In genomic region chr7:36821617-36822016, GRCh38 we compare ENCODE assay signal across 29 cellular contexts.
"Had no signal": no experiment of that assay in that cellular context is flagged by ENCODE, and none has a peak within 500 bp of the region (broad histone marks: within the 10 kb centered on the region; RNA-seq: fewer than 3 reads in every experiment).

No MANE protein-coding gene starts in this region.

- H3K9me3 Mint-ChIP-seq: activated B cell treated with CpG ODN at 0.5 μM for 24 hours; activated CD4-positive, alpha-beta memory T cell treated with anti-CD3 and anti-CD28 coated beads, Interleukin-2, amount 10 ng/mL, durations not matched to agents 7 days and 5 days; activated T-cell treated with anti-CD3 and anti-CD28 coated beads, Interleukin-2, amount 50 U/mL, for 24 hours; activated T-helper 17 cell treated with anti-CD3 and anti-CD28 coated beads, Interleukin-2, amount 50 U/mL, for 72 hours; brain had no signal

- H3K27ac ChIP-seq: ascending aorta, esophagus muscularis mucosa, gastroesophageal sphincter, heart right ventricle, WERI-Rb-1 had no signal

- H3K4me1 ChIP-seq: ascending aorta, esophagus muscularis mucosa, gastroesophageal sphincter had no signal

- H3K36me3 Mint-ChIP-seq: brain had no signal

- H3K27me3 ChIP-seq: ascending aorta, esophagus muscularis mucosa, gastroesophageal sphincter, heart right ventricle had no signal

- H3K4me3 Mint-ChIP-seq: activated B cell treated with CpG ODN at 0.5 μM for 24 hours; activated CD4-positive, alpha-beta memory T cell treated with anti-CD3 and anti-CD28 coated beads, Interleukin-2, amount 10 ng/mL, durations not matched to agents 7 days and 5 days; activated naive CD8-positive, alpha-beta T cell treated with anti-CD3 and anti-CD28 coated beads, Interleukin-2, amount 10 ng/mL, durations not matched to agents 7 days and 5 days; activated T-cell treated with anti-CD3 and anti-CD28 coated beads, Interleukin-2, amount 50 U/mL, for 24 hours; activated T-helper 17 cell treated with anti-CD3 and anti-CD28 coated beads, Interleukin-2, amount 50 U/mL, for 72 hours; brain; effector memory CD8-positive, alpha-beta T cell; T-helper 17 cell; T-helper 2 cell treated with Interferon-gamma antibody and Interleukin-4, amounts not matched to agents 5 μg/mL and 100 μg/mL, for 36 hours had no signal

- H3K4me1 Mint-ChIP-seq: activated CD4-positive, alpha-beta memory T cell treated with anti-CD3 and anti-CD28 coated beads, Interleukin-2, amount 10 ng/mL, durations not matched to agents 7 days and 5 days; activated T-helper 17 cell treated with anti-CD3 and anti-CD28 coated beads, Interleukin-2, amount 50 U/mL, for 72 hours; brain; T-helper 17 cell had no signal

- H3K36me3 ChIP-seq: ascending aorta, esophagus muscularis mucosa, gastroesophageal sphincter, heart right ventricle, WERI-Rb-1 had no signal

- ATAC-seq: activated CD4-positive, CD25-positive, alpha-beta regulatory T cell treated with anti-CD3 and anti-CD28 coated beads, Interleukin-2, amount 50 U/mL, for 24 hours; activated T-helper 17 cell treated with anti-CD3 and anti-CD28 coated beads, Interleukin-2, amount 50 U/mL, for 72 hours; effector memory CD8-positive, alpha-beta T cell; heart right ventricle; T-helper 17 cell had no signal

- H3K27ac Mint-ChIP-seq: activated B cell treated with CpG ODN at 0.5 μM for 24 hours; activated CD4-positive, alpha-beta memory T cell treated with anti-CD3 and anti-CD28 coated beads, Interleukin-2, amount 10 ng/mL, durations not matched to agents 7 days and 5 days; activated naive CD8-positive, alpha-beta T cell treated with anti-CD3 and anti-CD28 coated beads, Interleukin-2, amount 10 ng/mL, durations not matched to agents 7 days and 5 days; activated T-cell treated with anti-CD3 and anti-CD28 coated beads, Interleukin-2, amount 50 U/mL, for 24 hours; activated T-helper 17 cell treated with anti-CD3 and anti-CD28 coated beads, Interleukin-2, amount 50 U/mL, for 72 hours; brain; T-helper 17 cell; T-helper 2 cell treated with Interferon-gamma antibody and Interleukin-4, amounts not matched to agents 5 μg/mL and 100 μg/mL, for 36 hours had no signal

- H3K27me3 Mint-ChIP-seq: activated B cell treated with CpG ODN at 0.5 μM for 24 hours; activated CD4-positive, alpha-beta memory T cell treated with anti-CD3 and anti-CD28 coated beads, Interleukin-2, amount 10 ng/mL, durations not matched to agents 7 days and 5 days; activated T-cell treated with anti-CD3 and anti-CD28 coated beads, Interleukin-2, amount 50 U/mL, for 24 hours; activated T-helper 17 cell treated with anti-CD3 and anti-CD28 coated beads, Interleukin-2, amount 50 U/mL, for 72 hours; effector memory CD8-positive, alpha-beta T cell; T-helper 17 cell had no signal

- H3K4me3 ChIP-seq: ascending aorta, esophagus muscularis mucosa, gastroesophageal sphincter, heart right ventricle had no signal

- H3K9me3 ChIP-seq: ascending aorta, esophagus muscularis mucosa, gastroesophageal sphincter, heart right ventricle had no signal

- DNase-seq: activated B cell treated with CpG ODN at 0.5 μM for 24 hours; activated CD4-positive, alpha-beta memory T cell treated with anti-CD3 and anti-CD28 coated beads, Interleukin-2, amount 10 ng/mL, durations not matched to agents 7 days and 5 days; activated CD4-positive, alpha-beta T cell treated with anti-CD3 and anti-CD28 coated beads for 48 hours; activated CD8-positive, alpha-beta memory T cell treated with anti-CD3 and anti-CD28 coated beads, Interleukin-2, amount 50 U/mL, for 48 hours; activated effector memory CD4-positive, alpha-beta T cell treated with Interleukin-2 at 50 U/mL for 16 hours; activated gamma-delta T cell treated with Interleukin-2 at 50 U/mL for 16 hours; activated naive CD4-positive, alpha-beta T cell treated with anti-CD3 and anti-CD28 coated beads, Interleukin-2, amount 50 U/mL, for 16 hours; activated naive CD4-positive, alpha-beta T cell treated with Interleukin-2 at 50 U/mL for 16 hours; activated naive CD8-positive, alpha-beta T cell treated with anti-CD3 and anti-CD28 coated beads, Interleukin-2, amount 10 ng/mL, durations not matched to agents 7 days and 5 days; activated T-cell treated with anti-CD3 and anti-CD28 coated beads for 4 hours; activated T-cell treated with anti-CD3 and anti-CD28 coated beads, Interleukin-2, amount 50 U/mL, for 24 hours; cortex of kidney; dermis blood vessel endothelial cell; effector CD4-positive, alpha-beta T cell; effector memory CD8-positive, alpha-beta T cell; erythroblast; foreskin melanocyte; heart right ventricle; T-helper 1 cell; T-helper 17 cell; T1000; WERI-Rb-1 had no signal
